14 cellular contexts compared by ENCODE assay signal in the genomic region with DNA sequence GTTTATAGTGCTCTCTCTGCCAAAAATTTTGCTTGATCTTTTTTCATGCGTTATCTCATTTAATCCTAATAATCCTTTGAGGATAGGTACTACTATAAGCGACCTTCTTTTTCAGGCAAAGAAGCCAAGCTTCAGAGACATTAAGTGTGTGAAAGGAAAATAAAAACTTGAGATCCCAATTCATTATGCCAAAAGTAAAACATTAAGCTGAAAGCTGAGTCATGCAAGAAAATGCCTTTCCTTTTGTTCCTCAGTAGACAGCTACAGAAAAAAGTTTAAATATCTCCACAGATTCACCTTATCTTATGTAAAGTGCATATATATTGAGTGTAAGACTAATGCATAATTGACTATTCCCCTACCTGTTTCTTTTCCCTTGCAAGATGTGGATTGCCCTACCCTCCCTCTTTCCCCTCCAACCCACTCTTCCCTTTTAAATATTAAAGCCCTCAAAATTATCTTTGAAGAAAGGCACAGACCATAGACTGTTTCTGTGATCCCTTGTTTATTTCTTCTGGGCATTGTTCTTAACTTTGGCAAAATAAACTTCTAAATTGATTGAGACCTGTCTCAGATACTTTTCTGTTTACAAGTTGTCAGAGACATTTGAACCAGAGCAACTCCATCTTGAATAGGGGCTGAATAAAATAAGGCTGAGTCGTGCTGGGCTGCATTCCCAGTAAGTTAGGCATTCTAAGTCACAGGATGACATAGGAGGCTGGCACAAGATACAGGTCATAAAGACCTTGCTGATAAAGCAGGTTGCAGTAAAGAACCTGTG.
A peak's percentile ranks its signal among the peaks of the same experiment; 100 is the strongest.
DNase-seq lines count a peak whose midpoint lies in the region; TF ChIP-seq lines count a peak whose summit lies in the region.
"Had no signal": no experiment of that assay in that cellular context is flagged by ENCODE, and none has a peak within 500 bp of the region (broad histone marks: within the 10 kb centered on the region; RNA-seq: fewer than 3 reads in every experiment).

No MANE protein-coding gene starts in this region.

- H3K27me3 Mint-ChIP-seq in nephron (ENCODE audit: low read depth) = no peaks in the 10 kb centered on the region
- H3K27me3 Mint-ChIP-seq: CD8-positive, alpha-beta memory T cell; IgD-negative memory B cell had no signal

- H3K4me3 Mint-ChIP-seq in nephron = no peak overlapping the region
- H3K4me3 Mint-ChIP-seq: CD8-positive, alpha-beta memory T cell; GM23338; H9; IgD-negative memory B cell had no signal

- H3K9me3 ChIP-seq in HUES48 (ENCODE audit: control insufficient read depth, insufficient read depth, low read length) = no peaks in the 10 kb centered on the region
- H3K9me3 ChIP-seq in hepatocyte (ENCODE audit: low read depth) = no peaks in the 10 kb centered on the region
- no peaks in the 10 kb centered on the region for H3K9me3 ChIP-seq in ascending aorta
- H3K9me3 ChIP-seq: BLaER1 had no signal

- H3K36me3 Mint-ChIP-seq in nephron (ENCODE audit: low read depth) = no peaks in the 10 kb centered on the region
- H3K36me3 Mint-ChIP-seq: CD8-positive, alpha-beta memory T cell had no signal

- no peaks in the 10 kb centered on the region for H4K20me1 ChIP-seq in hepatocyte (ENCODE audit: insufficient read depth, poor library complexity, severe bottlenecking)
- H4K20me1 ChIP-seq: BLaER1 had no signal

- no peaks in the 10 kb centered on the region for H3K9me2 ChIP-seq in hepatocyte (replicated peaks; ENCODE audit: insufficient read depth)

- no peak overlapping the region for H3K9ac ChIP-seq in HUES48 (ENCODE audit: low read depth, low read length)
- H3K9ac ChIP-seq: BLaER1 had no signal

- H3K4me3 ChIP-seq in HUES48 (ENCODE audit: low read depth, low read length) = no peak overlapping the region
- H3K4me3 ChIP-seq in hepatocyte = no peak overlapping the region
- no peak overlapping the region for H3K4me3 ChIP-seq in ascending aorta
- H3K4me3 ChIP-seq: BLaER1, GM23338 had no signal

- H3K9me3 Mint-ChIP-seq in nephron = peaks cover 2% of the 10 kb centered on the region
- H3K9me3 Mint-ChIP-seq: GM23338 had no signal

- H3K27me3 ChIP-seq in HUES48 (ENCODE audit: control insufficient read depth, insufficient read depth, low read length) = no peaks in the 10 kb centered on the region
- no peaks in the 10 kb centered on the region for H3K27me3 ChIP-seq in hepatocyte
- no peaks in the 10 kb centered on the region for H3K27me3 ChIP-seq in ascending aorta
- H3K27me3 ChIP-seq: BLaER1 had no signal

- WGBS in hepatocyte (ENCODE audit: low lambda C conversion rate, missing lambda C conversion rate) = 66% methylated on average over 3 of the region's 3 CpGs

- H3K27ac Mint-ChIP-seq in nephron = peak overlapping the region; percentile 48 to 65 (median 53)
- H3K27ac Mint-ChIP-seq: CD8-positive, alpha-beta memory T cell; GM23338; H9; IgD-negative memory B cell had no signal

- H3K4me1 Mint-ChIP-seq in nephron = peaks cover 11% of the 10 kb centered on the region
- H3K4me1 Mint-ChIP-seq: CD8-positive, alpha-beta memory T cell had no signal

- no peaks in the 10 kb centered on the region for H3K4me1 ChIP-seq in HUES48 (ENCODE audit: control insufficient read depth, insufficient read depth, low read length)
- no peaks in the 10 kb centered on the region for H3K4me1 ChIP-seq in hepatocyte (ENCODE audit: insufficient read depth)
- H3K4me1 ChIP-seq in ascending aorta = no peaks in the 10 kb centered on the region
- H3K4me1 ChIP-seq: BLaER1 had no signal

- H3K79me2 ChIP-seq in hepatocyte = no peaks in the 10 kb centered on the region

- DNase-seq in hepatocyte (ENCODE audit: low spot score) (no peak), GM13977 (ENCODE audit: low spot score) (no peak), ascending aorta (ENCODE audit: low spot score in 2 of 2) (no peak)
- DNase-seq in activated CD8-positive, alpha-beta memory T cell treated with anti-CD3 and anti-CD28 coated beads, Interleukin-2, amount 50 U/mL, for 48 hours = no peak
- DNase-seq: AML-193; Calu3; CD8-positive, alpha-beta memory T cell; DMS 273 treated with DMSO at 0.1 percent for 48 hours; H9 had no signal

- H3K4me2 ChIP-seq in hepatocyte = peak overlapping the region; percentile 18
- H3K4me2 ChIP-seq: BLaER1, GM23338 had no signal

- H2AFZ ChIP-seq in hepatocyte = no peak overlapping the region

- H3K36me3 ChIP-seq in HUES48 (ENCODE audit: control insufficient read depth, insufficient read depth, low read length) = no peaks in the 10 kb centered on the region
- H3K36me3 ChIP-seq in hepatocyte (replicated peaks; ENCODE audit: insufficient read depth, low read depth) = no peaks in the 10 kb centered on the region
- no peaks in the 10 kb centered on the region for H3K36me3 ChIP-seq in ascending aorta
- H3K36me3 ChIP-seq: BLaER1 had no signal

- TF ChIP-seq CTCF in hepatocyte (IDR thresholded peaks at IDR 0.05; ENCODE audit: poor library complexity) (no peak), nephron (IDR thresholded peaks at IDR 0.05; ENCODE audit: unreplicated experiment in 3 of 3) (no peak), GM13977 (IDR thresholded peaks at IDR 0.05; ENCODE audit: extremely low read depth, insufficient read depth, missing control alignments) (no peak), ascending aorta (IDR thresholded peaks at IDR 0.05) (no peak)

- intact Hi-C loops in ascending aorta (cut with DNase I) = no loop called here

- in situ Hi-C loops in GM13977 (cut with MboI; ENCODE audit: low pct_unique_long_range_greater_than_20kb, low sequenced_read_pairs, unreplicated experiment) = no loop called here

- H3K27ac ChIP-seq in HUES48 (ENCODE audit: low read depth, low read length) = peak overlapping the region; percentile 59
- H3K27ac ChIP-seq in hepatocyte = peak overlapping the region; percentile 39
- no peak overlapping the region for H3K27ac ChIP-seq in ascending aorta
- H3K27ac ChIP-seq: BLaER1 had no signal

Comparison
In these comparisons a context has a peak if more than half of its experiments do, and no peak if none do; other contexts are left out.
1. H3K27ac ChIP-seq: peak in HUES48 (single experiment) and hepatocyte (single experiment); none in ascending aorta (0 of 2).